ENCODE assay signal across 11 cellular contexts in the genomic region with DNA sequence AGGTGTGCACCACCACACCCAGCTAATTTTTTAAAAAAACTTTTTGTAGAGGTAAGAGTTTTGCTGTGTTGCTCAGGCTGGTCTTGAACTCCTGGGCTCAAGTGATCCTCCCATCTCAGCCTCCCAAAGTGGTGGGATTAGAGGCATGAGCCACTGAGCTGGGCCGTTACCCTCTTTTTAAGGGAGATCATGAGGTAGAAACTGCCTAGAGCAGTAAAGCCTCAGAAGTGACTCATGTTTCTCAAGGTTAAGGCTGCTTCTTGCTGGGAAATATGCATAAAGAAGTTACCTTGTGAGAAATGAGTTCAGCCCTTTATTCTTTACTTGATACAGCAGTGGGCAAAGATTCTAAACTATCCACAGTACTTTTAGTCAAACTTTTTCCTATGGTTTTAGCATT. TPM values are rescaled to one million over a fixed set of nuclear protein-coding genes. Genes with fewer than 3 reads are reported as not detected.
DNase-seq lines count a peak whose midpoint lies in the region; ATAC-seq and TF ChIP-seq lines count a peak whose summit lies in the region.
"Had no signal": no experiment of that assay in that cellular context is flagged by ENCODE, and none has a peak within 500 bp of the region (broad histone marks: within the 10 kb centered on the region; RNA-seq: fewer than 3 reads in every experiment).

No MANE protein-coding gene starts in this region.

- intact Hi-C loops in CD8-positive, alpha-beta T cell (cut with DNase I, micrococcal nuclease), result no loop called here
- intact Hi-C loops in IMR-90 (cut with micrococcal nuclease), result no loop called here

- peaks cover 92% of the 10 kb centered on the region for H3K4me1 ChIP-seq in CD8-positive, alpha-beta T cell (ENCODE audit: insufficient read depth, low read length)
- H3K4me1 ChIP-seq in IMR-90 (ENCODE audit: control insufficient read depth, insufficient read depth, low read length), result peaks cover 17% of the 10 kb centered on the region

- no peak overlapping the region for H4K5ac ChIP-seq in IMR-90 (ENCODE audit: low read depth, low read length)

- no peak overlapping the region for H3K18ac ChIP-seq in IMR-90 (ENCODE audit: low read depth, low read length)

- in situ Hi-C loops in IMR-90 (cut with MboI; ENCODE audit: low sequenced_read_pairs), result no loop called here

- no peak overlapping the region for H3K4me3 Mint-ChIP-seq in CD8-positive, alpha-beta T cell
- no peak overlapping the region for H3K4me3 Mint-ChIP-seq in activated naive CD8-positive, alpha-beta T cell treated with anti-CD3 and anti-CD28 coated beads for 36 hours

- CTCF ChIA-PET in CD8-positive, alpha-beta T cell (lab: Charles Lee), result interaction anchor here (0.6 to 1.8 kb wide), 2 partner anchors 13 to 33 kb away, joined by 3 to 4 read pairs; no protein-coding TSS in a partner anchor
- CTCF ChIA-PET in IMR-90 (lab: Yijun Ruan, JAX), result no interaction called here

- TF ChIP-seq CTCF in CD8-positive, alpha-beta T cell (IDR thresholded peaks at IDR 0.05), result no peak
- TF ChIP-seq CTCF in IMR-90 (conservative IDR thresholded peaks at IDR 0.05; ENCODE audit: low read depth, low read length) (no peak), kidney epithelial cell (IDR thresholded peaks at IDR 0.05; ENCODE audit: insufficient read depth, low read length, poor library complexity, severe bottlenecking) (no peak)

- no peak overlapping the region for H4K8ac ChIP-seq in IMR-90 (ENCODE audit: low read depth in 2 of 2, low read length in 2 of 2)

- H2AK5ac ChIP-seq in IMR-90 (ENCODE audit: low read depth, low read length), result no peak overlapping the region

- dilution Hi-C loops in IMR-90 (cut with HindIII; ENCODE audit: low sequenced_read_pairs, unreplicated experiment), result no loop called here

- H3K79me1 ChIP-seq in IMR-90 (ENCODE audit: low read depth in 1 of 2, low read length in 2 of 2), result peaks cover 33 to 91% of the 10 kb centered on the region in 2 experiments

- no peaks in the 10 kb centered on the region for H3K9me3 ChIP-seq in CD8-positive, alpha-beta T cell (ENCODE audit: low read length)
- H3K9me3 ChIP-seq in IMR-90 (ENCODE audit: control insufficient read depth, insufficient read depth, low read length), result no peaks in the 10 kb centered on the region

- peaks cover 26% of the 10 kb centered on the region for H3K9me1 ChIP-seq in IMR-90 (ENCODE audit: insufficient read depth, low read length)

- no peaks in the 10 kb centered on the region for H3K9me3 Mint-ChIP-seq in CD8-positive, alpha-beta T cell
- H3K9me3 Mint-ChIP-seq in activated naive CD8-positive, alpha-beta T cell treated with anti-CD3 and anti-CD28 coated beads for 36 hours, result no peaks in the 10 kb centered on the region

- no peaks in the 10 kb centered on the region for H3K27me3 ChIP-seq in CD8-positive, alpha-beta T cell (ENCODE audit: insufficient read depth, low read length)
- H3K27me3 ChIP-seq in IMR-90 (ENCODE audit: control insufficient read depth, insufficient read depth, low read length), result no peaks in the 10 kb centered on the region
- no peaks in the 10 kb centered on the region for H3K27me3 ChIP-seq in kidney epithelial cell (ENCODE audit: control insufficient read depth, insufficient read depth, low read length)

- no peak overlapping the region for H3K4me2 ChIP-seq in IMR-90 (ENCODE audit: low read depth, low read length)

- no peak overlapping the region for H2AK9ac ChIP-seq in IMR-90 (replicated peaks; ENCODE audit: low read depth, low read length, poor library complexity)

- H2BK120ac ChIP-seq in IMR-90 (ENCODE audit: low read depth, low read length), result no peak overlapping the region

- no TSS peak for BruUV-seq in IMR-90 (replicated peaks; lab: Mats Ljungman, UMichigan)

- H3K27ac Mint-ChIP-seq in CD8-positive, alpha-beta T cell, result peak overlapping the region; percentile 49
- peak overlapping the region; percentile 54 for H3K27ac Mint-ChIP-seq in activated naive CD8-positive, alpha-beta T cell treated with anti-CD3 and anti-CD28 coated beads for 36 hours

- POLR2A ChIA-PET in CD8-positive, alpha-beta T cell (lab: Charles Lee), result no interaction called here
- POLR2A ChIA-PET in IMR-90 (lab: Charles Lee; ENCODE audit: unreplicated experiment), result no interaction called here

- no peaks in the 10 kb centered on the region for H3K27me3 Mint-ChIP-seq in CD8-positive, alpha-beta T cell (ENCODE audit: low read depth)
- H3K27me3 Mint-ChIP-seq in activated naive CD8-positive, alpha-beta T cell treated with anti-CD3 and anti-CD28 coated beads for 36 hours, result no peaks in the 10 kb centered on the region

- H3K4ac ChIP-seq in IMR-90 (ENCODE audit: low read depth, low read length), result no peak overlapping the region

- no peak overlapping the region for H2BK15ac ChIP-seq in IMR-90 (ENCODE audit: low read depth, low read length)

- peaks cover 89% of the 10 kb centered on the region for H3K4me1 Mint-ChIP-seq in CD8-positive, alpha-beta T cell (ENCODE audit: low read depth)
- peaks cover 82% of the 10 kb centered on the region for H3K4me1 Mint-ChIP-seq in activated naive CD8-positive, alpha-beta T cell treated with anti-CD3 and anti-CD28 coated beads for 36 hours

- TF ChIP-seq RAD21 in IMR-90 (IDR thresholded peaks at IDR 0.05; ENCODE audit: low read length), result no peak

- no peak overlapping the region for H3K56ac ChIP-seq in IMR-90 (ENCODE audit: extremely low read depth, insufficient read depth, low read length)

- no peaks in the 10 kb centered on the region for H3K36me3 ChIP-seq in CD8-positive, alpha-beta T cell (ENCODE audit: insufficient read depth, low read length)
- no peaks in the 10 kb centered on the region for H3K36me3 ChIP-seq in IMR-90 (ENCODE audit: control insufficient read depth, insufficient read depth, low read length)
- no peaks in the 10 kb centered on the region for H3K36me3 ChIP-seq in kidney epithelial cell (ENCODE audit: control insufficient read depth, insufficient read depth, low read length)

- H4K91ac ChIP-seq in IMR-90 (ENCODE audit: insufficient read depth, low read depth, low read length), result no peak overlapping the region

- H3K14ac ChIP-seq in IMR-90 (replicated peaks; ENCODE audit: low read depth, low read length), result no peak overlapping the region

- H2AFZ ChIP-seq in IMR-90 (replicated peaks; ENCODE audit: low read length, poor library complexity), result no peak overlapping the region

- DNase-seq in CD8-positive, alpha-beta T cell, result no peak
- DNase-seq in IMR-90 (peak; percentile 51), kidney epithelial cell (ENCODE audit: low read depth) (peak; percentile 50), mucosa of gallbladder (ENCODE audit: low spot score) (no peak), iPS-NIHi11 (ENCODE audit: low spot score) (no peak)
- no peak for DNase-seq in activated naive CD8-positive, alpha-beta T cell treated with anti-CD3 and anti-CD28 coated beads for 36 hours
- DNase-seq: amygdala, COR-L47, NCI-H2081 treated with DMSO at 0.1 percent for 48 hours had no signal

- no peak for ATAC-seq in CD8-positive, alpha-beta T cell
- ATAC-seq in IMR-90 (ENCODE audit: low read depth) (no peak), GM21360 (IDR thresholded peaks at IDR 0.05; ENCODE audit: unreplicated experiment) (no peak), HG02884 (IDR thresholded peaks at IDR 0.05; ENCODE audit: unreplicated experiment) (no peak)

- no CpG with 5 or more reads among the region's 1 CpG for WGBS in IMR-90 (ENCODE audit: extremely low coverage in 2 of 2, insufficient read length in 1 of 2), 2 experiments

- peaks cover 13% of the 10 kb centered on the region for H3K36me3 Mint-ChIP-seq in CD8-positive, alpha-beta T cell
- H3K36me3 Mint-ChIP-seq in activated naive CD8-positive, alpha-beta T cell treated with anti-CD3 and anti-CD28 coated beads for 36 hours, result peaks cover 34% of the 10 kb centered on the region

- H3K9ac ChIP-seq in IMR-90 (ENCODE audit: low read depth, low read length), result no peak overlapping the region

- no peak for TF ChIP-seq POLR2A in IMR-90 (IDR thresholded peaks at IDR 0.05; ENCODE audit: low read depth, low read length)

- H3K23ac ChIP-seq in IMR-90 (ENCODE audit: low read depth, low read length), result no peak overlapping the region

- H3K4me3 ChIP-seq in CD8-positive, alpha-beta T cell (ENCODE audit: low read depth, low read length), result no peak overlapping the region
- no peak overlapping the region for H3K4me3 ChIP-seq in IMR-90 (ENCODE audit: insufficient read depth, low read depth, low read length)
- no peak overlapping the region for H3K4me3 ChIP-seq in kidney epithelial cell (ENCODE audit: low read depth, low read length)

- H4K20me1 ChIP-seq in IMR-90 (ENCODE audit: insufficient read depth, low read length), result peaks cover 100% of the 10 kb centered on the region

- no peak overlapping the region for H2BK20ac ChIP-seq in IMR-90 (ENCODE audit: low read depth, low read length)

- H2BK5ac ChIP-seq in IMR-90 (ENCODE audit: low read depth, low read length, poor library complexity, severe bottlenecking), result no peak overlapping the region

- no peak overlapping the region for H3K27ac ChIP-seq in CD8-positive, alpha-beta T cell (ENCODE audit: low read depth, low read length)
- H3K27ac ChIP-seq in IMR-90 (ENCODE audit: insufficient read depth, low read length), result no peak overlapping the region

TF ChIP-seq in IMR-90, 13 proteins besides CTCF, POLR2A, EP300 and RAD21:
- TF ChIP-seq BHLHE40 (IDR thresholded peaks at IDR 0.05; ENCODE audit: low read depth, low read length), result no peak
- TF ChIP-seq RCOR1 (IDR thresholded peaks at IDR 0.05; ENCODE audit: insufficient replicate concordance, low read length), result no peak
- TF ChIP-seq RFX5 (IDR thresholded peaks at IDR 0.05; ENCODE audit: low read depth, low read length), result no peak
- no peak for TF ChIP-seq CEBPB (IDR thresholded peaks at IDR 0.05; ENCODE audit: low read depth, low read length)
- TF ChIP-seq SMC3 (IDR thresholded peaks at IDR 0.05; ENCODE audit: low read depth, low read length), result no peak
- no peak for TF ChIP-seq MXI1 (IDR thresholded peaks at IDR 0.05; ENCODE audit: borderline replicate concordance, low read depth, low read length)

RNA-seq across cellular contexts. Expression of a gene that starts 38.2 kb away (rescaled TPM):
- total RNA-seq in CD8-positive, alpha-beta T cell, result 10 to 100 TPM; 96.2 to 99.4 TPM
- 45.0 and 49.3 TPM in 2 replicates for total RNA-seq in IMR-90 (2012; rRNA removed)
- polyA plus RNA-seq in IMR-90 (2012; rRNA removed), result 56.9 and 62.1 TPM in 2 replicates
- polyA plus RNA-seq in IMR-90 (2012; cell fraction: cytosol; rRNA removed), result 137 and 237 TPM in 2 replicates
- polyA plus RNA-seq in IMR-90 (2012; cell fraction: nucleus; rRNA removed; ENCODE audit: low replicate concordance), result 49.2 and 98.6 TPM in 2 replicates
- 100 to 1,000 TPM; 161 to 165 TPM for total RNA-seq in activated naive CD8-positive, alpha-beta T cell treated with anti-CD3 and anti-CD28 coated beads for 36 hours
- total RNA-seq in kidney epithelial cell, result 71.9 and 121 TPM in 2 replicates
- 94.3 TPM for total RNA-seq in mucosa of gallbladder

Comparison
In these comparisons a context has a peak if more than half of its experiments do, and no peak if none do; other contexts are left out.
1. DNase-seq: peak in IMR-90 (single experiment) and kidney epithelial cell (single experiment); none in CD8-positive, alpha-beta T cell (0 of 7), activated naive CD8-positive, alpha-beta T cell treated with anti-CD3 and anti-CD28 coated beads for 36 hours (single experiment), mucosa of gallbladder (single experiment) and iPS-NIHi11 (single experiment).